In genomic region chr16:35339337-35339736, GRCh38 we compare ENCODE assay signal across 20 cellular contexts.
"Had no signal": no experiment of that assay in that cellular context is flagged by ENCODE, and none has a peak within 500 bp of the region (broad histone marks: within the 10 kb centered on the region; RNA-seq: fewer than 3 reads in every experiment).

No MANE protein-coding gene starts in this region.

- H3K27ac Mint-ChIP-seq: activated B cell treated with CpG ODN at 0.5 μM for 24 hours; activated CD4-positive, alpha-beta T cell treated with anti-CD3 and anti-CD28 coated beads for 36 hours; activated naive CD8-positive, alpha-beta T cell treated with anti-CD3 and anti-CD28 coated beads, Interleukin-2, amount 10 ng/mL, durations not matched to agents 7 days and 5 days; immature natural killer cell; progenitor cell of endocrine pancreas; T-helper 17 cell had no signal

- H3K27ac ChIP-seq: coronary artery, esophagus squamous epithelium, left ventricle myocardium inferior, thyroid gland, upper lobe of right lung had no signal

- H3K4me3 ChIP-seq: coronary artery, esophagus squamous epithelium, left ventricle myocardium inferior, thyroid gland, upper lobe of right lung had no signal

- H3K4me3 Mint-ChIP-seq: activated B cell treated with CpG ODN at 0.5 μM for 24 hours; activated CD4-positive, alpha-beta T cell treated with anti-CD3 and anti-CD28 coated beads for 36 hours; activated naive CD8-positive, alpha-beta T cell treated with anti-CD3 and anti-CD28 coated beads, Interleukin-2, amount 10 ng/mL, durations not matched to agents 7 days and 5 days; immature natural killer cell; naive thymus-derived CD8-positive, alpha-beta T cell; T-helper 17 cell had no signal

- DNase-seq: activated B cell treated with CpG ODN at 0.5 μM for 24 hours; activated CD4-positive, alpha-beta T cell treated with anti-CD3 and anti-CD28 coated beads for 36 hours; activated CD4-positive, alpha-beta T cell treated with anti-CD3 and anti-CD28 coated beads, Interleukin-2, amount 50 U/mL, for 4 hours; activated CD8-positive, alpha-beta memory T cell treated with anti-CD3 and anti-CD28 coated beads, Interleukin-2, amount 50 U/mL, for 48 hours; activated naive CD4-positive, alpha-beta T cell treated with Interleukin-2 at 50 U/mL for 16 hours; activated naive CD8-positive, alpha-beta T cell treated with anti-CD3 and anti-CD28 coated beads, Interleukin-2, amount 10 ng/mL, durations not matched to agents 7 days and 5 days; activated T-cell treated with anti-CD3 and anti-CD28 coated beads, Interleukin-2, amount 50 U/mL, for 48 hours; cerebellar nuclear complex; esophagus squamous epithelium; immature natural killer cell; kidney glomerular epithelial cell; left ventricle myocardium inferior; naive thymus-derived CD8-positive, alpha-beta T cell; stimulated activated CD4-positive, alpha-beta T cell treated with anti-CD3 and anti-CD28 coated beads, Interleukin-4, amount 100 ng/mL, for 4 hours; stimulated activated naive CD8-positive, alpha-beta T cell treated with anti-CD3 and anti-CD28 coated beads, Interleukin-15, Interleukin-2, amounts not matched to agents 100 U/mL and 50 U/mL, for 24 hours; T-helper 17 cell; thyroid gland; upper lobe of right lung had no signal

- H3K27me3 Mint-ChIP-seq: activated B cell treated with CpG ODN at 0.5 μM for 24 hours; activated CD4-positive, alpha-beta T cell treated with anti-CD3 and anti-CD28 coated beads for 36 hours; activated naive CD8-positive, alpha-beta T cell treated with anti-CD3 and anti-CD28 coated beads, Interleukin-2, amount 10 ng/mL, durations not matched to agents 7 days and 5 days; naive thymus-derived CD8-positive, alpha-beta T cell; progenitor cell of endocrine pancreas; T-helper 17 cell had no signal

- H3K4me1 Mint-ChIP-seq: activated B cell treated with CpG ODN at 0.5 μM for 24 hours; activated CD4-positive, alpha-beta T cell treated with anti-CD3 and anti-CD28 coated beads for 36 hours; activated naive CD8-positive, alpha-beta T cell treated with anti-CD3 and anti-CD28 coated beads, Interleukin-2, amount 10 ng/mL, durations not matched to agents 7 days and 5 days; immature natural killer cell; naive thymus-derived CD8-positive, alpha-beta T cell; T-helper 17 cell had no signal

- ATAC-seq: activated CD4-positive, alpha-beta T cell treated with anti-CD3 and anti-CD28 coated beads for 36 hours; naive thymus-derived CD8-positive, alpha-beta T cell; stimulated activated naive CD8-positive, alpha-beta T cell treated with anti-CD3 and anti-CD28 coated beads, Interleukin-15, Interleukin-2, amounts not matched to agents 100 U/mL and 50 U/mL, for 24 hours; T-helper 17 cell; upper lobe of right lung had no signal

- H3K4me1 ChIP-seq: left ventricle myocardium inferior, thyroid gland, upper lobe of right lung had no signal

- H3K36me3 Mint-ChIP-seq: activated naive CD8-positive, alpha-beta T cell treated with anti-CD3 and anti-CD28 coated beads, Interleukin-2, amount 10 ng/mL, durations not matched to agents 7 days and 5 days; naive thymus-derived CD8-positive, alpha-beta T cell had no signal

- H3K36me3 ChIP-seq: esophagus squamous epithelium, left ventricle myocardium inferior, thyroid gland, upper lobe of right lung had no signal

- H3K9me3 ChIP-seq: thyroid gland, upper lobe of right lung had no signal

- H3K27me3 ChIP-seq: esophagus squamous epithelium, thyroid gland, upper lobe of right lung had no signal
